Comparison of ENCODE assay signal across 8 cellular contexts in genomic region chr4:7043521-7044414, GRCh38. TPM values are rescaled to one million over a fixed set of nuclear protein-coding genes. Genes with fewer than 3 reads are reported as not detected.
DNase-seq lines count a peak whose midpoint lies in the region; ATAC-seq lines count a peak whose summit lies in the region.

No MANE protein-coding gene starts in this region.

- H3K9me2 ChIP-seq in Karpas-422 (replicated peaks; ENCODE audit: insufficient read depth, low read length) = no peaks in the 10 kb centered on the region

- H3K4me3 ChIP-seq in Karpas-422 (ENCODE audit: low read length) (peak overlapping the region; percentile 94), mononuclear cell (ENCODE audit: low read length) (peak overlapping the region; percentile 89)

- no peaks in the 10 kb centered on the region for H3K27me3 ChIP-seq in Karpas-422 (ENCODE audit: low read length)
- H3K27me3 ChIP-seq in mononuclear cell (ENCODE audit: insufficient read depth, low read length) = no peaks in the 10 kb centered on the region

- peak overlapping the region; percentile 98 for H3K9ac ChIP-seq in Karpas-422 (ENCODE audit: low read length)

- H3K9me3 ChIP-seq in Karpas-422 (ENCODE audit: low read length) = no peaks in the 10 kb centered on the region
- no peaks in the 10 kb centered on the region for H3K9me3 ChIP-seq in mononuclear cell (ENCODE audit: low read depth, low read length)

- H3K4me1 ChIP-seq in Karpas-422 (ENCODE audit: low read length) = peaks cover 42% of the 10 kb centered on the region
- H3K4me1 ChIP-seq in mononuclear cell (ENCODE audit: insufficient read depth, low read length) = peaks cover 63% of the 10 kb centered on the region

- H3K27ac ChIP-seq in Karpas-422 (ENCODE audit: low read length) = peak overlapping the region; percentile 52

- H3K36me3 ChIP-seq in Karpas-422 (ENCODE audit: insufficient read depth, low read length) = 0 out of 2 replicates have a peak, but pooled peaks cover 3% of the 10 kb centered on the region

- in situ Hi-C loops in G401 (cut with HindIII; ENCODE audit: low sequenced_read_pairs) = no loop called here

- H2AFZ ChIP-seq in Karpas-422 (ENCODE audit: low read length) = peak overlapping the region; percentile 92; the same call in 1 of the 2 replicates

- ATAC-seq in GM21723 (IDR thresholded peaks at IDR 0.05; ENCODE audit: unreplicated experiment) = peak; percentile 22
- ATAC-seq in stimulated activated naive CD8-positive, alpha-beta T cell treated with anti-CD3 and anti-CD28 coated beads, Interleukin-15, Interleukin-2, amounts not matched to agents 100 U/mL and 50 U/mL, for 24 hours = peak; percentile 48

- H4K20me1 ChIP-seq in Karpas-422 (ENCODE audit: insufficient read depth, low read depth, low read length) = peaks cover 15% of the 10 kb centered on the region

- H3K79me2 ChIP-seq in Karpas-422 (ENCODE audit: low read length) = peaks cover 53% of the 10 kb centered on the region

- DNase-seq in G401 (ENCODE audit: low spot score) (peak; percentile 38), Karpas-422 (peak; percentile 83), ecto neural progenitor cell (ENCODE audit: low spot score) (peak; percentile 76), NCI-H1048 (lab: John Stamatoyannopoulos, UW) (no peak)
- DNase-seq in activated CD4-positive, alpha-beta T cell treated with anti-CD3 and anti-CD28 coated beads, Interleukin-2, amount 50 U/mL, for 4 hours = peak; percentile 39 to 44
- DNase-seq in stimulated activated naive CD8-positive, alpha-beta T cell treated with anti-CD3 and anti-CD28 coated beads, Interleukin-15, Interleukin-2, amounts not matched to agents 100 U/mL and 50 U/mL, for 24 hours = peak; percentile 56

- peak overlapping the region; percentile 75 for H3K4me2 ChIP-seq in Karpas-422 (ENCODE audit: low read depth, low read length, poor library complexity, severe bottlenecking)

RNA-seq across cellular contexts. Expression of gene TADA2B, which starts 0.6 kb away (rescaled TPM):
- total RNA-seq in G401 (2014; rRNA removed; shearing (Covaris generic)) = 9.1 and 19.6 TPM in 2 replicates
- total RNA-seq in Karpas-422 (2014; rRNA removed; shearing (Covaris generic); ENCODE audit: low replicate concordance) = 12.8 and 23.4 TPM in 2 replicates
- 37.5 TPM for total RNA-seq in mononuclear cell

RNA-seq across cellular contexts. Expression of gene GRPEL1, which starts 24.1 kb away (rescaled TPM):
- 32.2 and 33.8 TPM in 2 replicates for total RNA-seq in G401 (2014; rRNA removed; shearing (Covaris generic))
- total RNA-seq in Karpas-422 (2014; rRNA removed; shearing (Covaris generic); ENCODE audit: low replicate concordance) = 19.4 and 37.4 TPM in 2 replicates
- total RNA-seq in mononuclear cell = 50.5 TPM
